8 cellular contexts compared by ENCODE assay signal in the genomic region with DNA sequence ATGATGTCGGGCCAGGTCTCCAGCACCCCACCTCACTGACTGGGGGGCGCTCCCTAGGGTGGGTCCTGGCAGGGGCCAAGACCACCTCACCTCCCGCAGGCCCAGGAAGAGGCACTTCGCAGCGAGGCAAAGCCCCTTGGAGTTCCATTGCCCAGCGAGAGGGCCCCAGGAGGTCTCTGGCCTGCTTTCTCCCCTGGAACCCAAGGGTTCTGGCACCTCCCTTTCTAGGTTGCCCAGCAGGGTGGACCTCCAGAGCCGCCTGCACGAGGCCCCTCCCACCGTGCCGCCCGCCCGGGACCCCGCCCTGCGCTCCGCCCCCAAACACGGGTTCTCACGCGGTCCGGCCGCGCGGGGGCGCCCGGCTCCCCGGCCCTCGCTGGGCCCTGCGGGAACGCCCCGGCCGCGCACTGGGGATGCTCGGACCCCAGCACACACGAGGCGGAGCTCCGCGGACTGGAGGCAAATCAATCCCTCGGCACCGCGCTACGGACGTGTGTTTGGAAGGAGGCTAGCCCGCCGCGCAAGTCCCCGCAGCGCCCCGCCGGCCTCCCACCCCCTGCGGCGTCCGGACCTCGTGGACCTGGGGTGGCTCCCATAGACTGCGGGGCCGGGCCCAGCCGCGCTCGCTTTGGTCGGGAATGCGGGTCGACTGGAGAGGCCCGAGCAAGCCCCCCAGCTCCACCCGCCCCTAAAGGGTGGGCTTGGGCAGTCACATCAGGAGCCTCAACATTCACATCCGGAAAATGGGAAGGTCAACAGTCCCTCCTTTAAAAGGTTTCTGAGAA.
A peak's percentile ranks its signal among the peaks of the same experiment; 100 is the strongest.
DNase-seq lines count a peak whose midpoint lies in the region; ATAC-seq and TF ChIP-seq lines count a peak whose summit lies in the region.

No MANE protein-coding gene starts in this region.

- H3K79me2 ChIP-seq in GM23338 (replicated peaks; ENCODE audit: insufficient read depth), result no peaks in the 10 kb centered on the region
- no peaks in the 10 kb centered on the region for H3K79me2 ChIP-seq in smooth muscle cell (ENCODE audit: low read depth)

- H3K4me1 ChIP-seq in GM23338 (ENCODE audit: insufficient read depth), result peaks cover 18% of the 10 kb centered on the region
- peaks cover 19% of the 10 kb centered on the region for H3K4me1 ChIP-seq in RWPE2 (ENCODE audit: insufficient read depth, poor library complexity, severe bottlenecking)
- H3K4me1 ChIP-seq in ascending aorta, result peaks cover 0 to 7% of the 10 kb centered on the region in 2 donors
- H3K4me1 ChIP-seq in smooth muscle cell (ENCODE audit: low read depth), result peaks cover 15% of the 10 kb centered on the region

- H3K9me2 ChIP-seq in GM23338 (ENCODE audit: insufficient read depth), result no peaks in the 10 kb centered on the region

- peaks cover 24% of the 10 kb centered on the region for H3K27me3 ChIP-seq in AG04450 (ENCODE audit: control insufficient read depth, insufficient read depth, low read length)
- peaks cover 10% of the 10 kb centered on the region for H3K27me3 ChIP-seq in GM23338 (ENCODE audit: insufficient read depth)
- peaks cover 16% of the 10 kb centered on the region for H3K27me3 ChIP-seq in RWPE2 (ENCODE audit: insufficient read depth, poor library complexity, severe bottlenecking)
- peaks cover 4% of the 10 kb centered on the region for H3K27me3 ChIP-seq in ascending aorta
- H3K27me3 ChIP-seq in smooth muscle cell (ENCODE audit: low read depth), result no peaks in the 10 kb centered on the region

- no peaks in the 10 kb centered on the region for H3K36me3 Mint-ChIP-seq in GM23338 (ENCODE audit: low read depth)

- H3K36me3 ChIP-seq in GM23338 (ENCODE audit: insufficient read depth) (no peaks in the 10 kb centered on the region), RWPE2 (ENCODE audit: low read depth) (no peaks in the 10 kb centered on the region), ascending aorta (no peaks in the 10 kb centered on the region), smooth muscle cell (ENCODE audit: low read depth) (no peaks in the 10 kb centered on the region)

- POLR2A ChIA-PET in AG04450 (lab: Yijun Ruan, JAX), result no interaction called here

- H3K9ac ChIP-seq in smooth muscle cell (ENCODE audit: low read depth), result no peak overlapping the region

- intact Hi-C loops in ascending aorta (cut with DNase I), result no loop called here

- no peak overlapping the region; the same call in 1 of the 2 replicates for H3K27ac Mint-ChIP-seq in GM23338

- H3F3A ChIP-seq in GM23338 (replicated peaks; ENCODE audit: low read depth), result 0 out of 2 replicates have a peak, but pooled peaks cover 5% of the 10 kb centered on the region
- H3F3A ChIP-seq in smooth muscle cell (ENCODE audit: low read depth), result peaks cover 8% of the 10 kb centered on the region

- peak overlapping the region; percentile 94 for H2AFZ ChIP-seq in GM23338
- H2AFZ ChIP-seq in smooth muscle cell (ENCODE audit: low read depth), result no peak overlapping the region

- no peaks in the 10 kb centered on the region; the same call in 2 of the 3 replicates for H3K9me3 Mint-ChIP-seq in GM23338

- H3K4me1 Mint-ChIP-seq in GM23338, result peaks cover 30% of the 10 kb centered on the region

- H3K4me2 ChIP-seq in GM23338, result peak overlapping the region; percentile 77
- H3K4me2 ChIP-seq in smooth muscle cell, result peak overlapping the region; percentile 51

- DNase-seq in AG04450 (ENCODE audit: low read depth, low spot score), result no peak
- peak; percentile 87 for DNase-seq in GM23338 (ENCODE audit: low spot score)
- no peak for DNase-seq in RWPE2 (ENCODE audit: low spot score)
- no peak for DNase-seq in ascending aorta (ENCODE audit: low spot score in 2 of 2)
- DNase-seq in hepatic stellate cell (ENCODE audit: low spot score), result peak; percentile 77
- peak; percentile 12 for DNase-seq in smooth muscle cell (lab: John Stamatoyannopoulos, UW; ENCODE audit: unreplicated experiment)

- ATAC-seq in GM23338 (peak; percentile 80), RWPE2 (ENCODE audit: low read depth) (peak; percentile 34), GM19324 (IDR thresholded peaks at IDR 0.05; ENCODE audit: low FRiP score, unreplicated experiment) (no peak), HG03045 (IDR thresholded peaks at IDR 0.05; ENCODE audit: unreplicated experiment) (no peak)

- H4K20me1 ChIP-seq in GM23338 (replicated peaks; ENCODE audit: insufficient read depth) (no peaks in the 10 kb centered on the region), smooth muscle cell (ENCODE audit: low read depth) (no peaks in the 10 kb centered on the region)

- WGBS in smooth muscle cell (ENCODE audit: low lambda C conversion rate), result 22% methylated on average over 44 of the region's 63 CpGs

- H3K27ac ChIP-seq in AG04450 (ENCODE audit: low read depth, low read length) (no peak overlapping the region), GM23338 (ENCODE audit: low read depth) (no peak overlapping the region), RWPE2 (ENCODE audit: poor library complexity, severe bottlenecking) (peak overlapping the region; percentile 32), ascending aorta (no peak overlapping the region), smooth muscle cell (ENCODE audit: low read depth) (no peak overlapping the region)

- H3K4me3 ChIP-seq in AG04450 (ENCODE audit: low read depth, low read length) (peak overlapping the region; percentile 39; the same call in 1 of the 2 replicates), GM23338 (peak overlapping the region; percentile 49), RWPE2 (ENCODE audit: severe bottlenecking) (no peak overlapping the region), ascending aorta (peak overlapping the region; percentile 2 to 23), smooth muscle cell (no peak overlapping the region)

- H3K9me3 ChIP-seq in AG04450 (ENCODE audit: control insufficient read depth, insufficient read depth, low read length) (no peaks in the 10 kb centered on the region), RWPE2 (ENCODE audit: severe bottlenecking) (no peaks in the 10 kb centered on the region), ascending aorta (no peaks in the 10 kb centered on the region), smooth muscle cell (replicated peaks; ENCODE audit: low read depth) (no peaks in the 10 kb centered on the region)

- H3K4me3 Mint-ChIP-seq in GM23338, result peak overlapping the region; percentile 56

- H3K27me3 Mint-ChIP-seq in GM23338 (ENCODE audit: insufficient read depth, low read depth, poor library complexity), result peaks cover 19% of the 10 kb centered on the region

- CTCF ChIA-PET in AG04450 (lab: Charles Lee), result interaction anchor here (0.5 to 5.7 kb wide), 4 partner anchors 10 to 67 kb away, joined by 3 to 59 read pairs (median 7); no protein-coding TSS in a partner anchor

- TF ChIP-seq CTCF in AG04450 (IDR thresholded peaks at IDR 0.05; ENCODE audit: low read depth, low read length), result peak; percentile 32
- peak; percentile 58 to 72 for TF ChIP-seq CTCF in GM23338 (conservative IDR thresholded peaks at IDR 0.05; ENCODE audit: low read depth in 2 of 2)
- TF ChIP-seq CTCF in RWPE2 (IDR thresholded peaks at IDR 0.05; ENCODE audit: poor library complexity, severe bottlenecking), result peak; percentile 71
- peak in 2 of 3 experiments; percentile 22 to 30 for TF ChIP-seq CTCF in ascending aorta (IDR thresholded peaks at IDR 0.05)
- TF ChIP-seq CTCF in smooth muscle cell (IDR thresholded peaks at IDR 0.05; ENCODE audit: borderline replicate concordance, insufficient read depth, poor library complexity, severe bottlenecking), result peak; percentile 52

TF ChIP-seq in GM23338, 12 proteins besides CTCF, POLR2A, EP300 and RAD21:
- TF ChIP-seq, protein P1, sequence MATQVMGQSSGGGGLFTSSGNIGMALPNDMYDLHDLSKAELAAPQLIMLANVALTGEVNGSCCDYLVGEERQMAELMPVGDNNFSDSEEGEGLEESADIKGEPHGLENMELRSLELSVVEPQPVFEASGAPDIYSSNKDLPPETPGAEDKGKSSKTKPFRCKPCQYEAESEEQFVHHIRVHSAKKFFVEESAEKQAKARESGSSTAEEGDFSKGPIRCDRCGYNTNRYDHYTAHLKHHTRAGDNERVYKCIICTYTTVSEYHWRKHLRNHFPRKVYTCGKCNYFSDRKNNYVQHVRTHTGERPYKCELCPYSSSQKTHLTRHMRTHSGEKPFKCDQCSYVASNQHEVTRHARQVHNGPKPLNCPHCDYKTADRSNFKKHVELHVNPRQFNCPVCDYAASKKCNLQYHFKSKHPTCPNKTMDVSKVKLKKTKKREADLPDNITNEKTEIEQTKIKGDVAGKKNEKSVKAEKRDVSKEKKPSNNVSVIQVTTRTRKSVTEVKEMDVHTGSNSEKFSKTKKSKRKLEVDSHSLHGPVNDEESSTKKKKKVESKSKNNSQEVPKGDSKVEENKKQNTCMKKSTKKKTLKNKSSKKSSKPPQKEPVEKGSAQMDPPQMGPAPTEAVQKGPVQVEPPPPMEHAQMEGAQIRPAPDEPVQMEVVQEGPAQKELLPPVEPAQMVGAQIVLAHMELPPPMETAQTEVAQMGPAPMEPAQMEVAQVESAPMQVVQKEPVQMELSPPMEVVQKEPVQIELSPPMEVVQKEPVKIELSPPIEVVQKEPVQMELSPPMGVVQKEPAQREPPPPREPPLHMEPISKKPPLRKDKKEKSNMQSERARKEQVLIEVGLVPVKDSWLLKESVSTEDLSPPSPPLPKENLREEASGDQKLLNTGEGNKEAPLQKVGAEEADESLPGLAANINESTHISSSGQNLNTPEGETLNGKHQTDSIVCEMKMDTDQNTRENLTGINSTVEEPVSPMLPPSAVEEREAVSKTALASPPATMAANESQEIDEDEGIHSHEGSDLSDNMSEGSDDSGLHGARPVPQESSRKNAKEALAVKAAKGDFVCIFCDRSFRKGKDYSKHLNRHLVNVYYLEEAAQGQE (IDR thresholded peaks at IDR 0.05; ENCODE audit: unreplicated experiment), result no peak
- TF ChIP-seq EZH2 (IDR thresholded peaks at IDR 0.05; ENCODE audit: low read depth, unreplicated experiment), result no peak
- TF ChIP-seq ZNF114 (CRISPR knock-in tag; IDR thresholded peaks at IDR 0.05), result no peak
- no peak for TF ChIP-seq JUNB (IDR thresholded peaks at IDR 0.05; ENCODE audit: unreplicated experiment)
- TF ChIP-seq POLR2AphosphoS5 (IDR thresholded peaks at IDR 0.05; ENCODE audit: low read depth), result peak; percentile 31; the same call in 1 of the 2 replicates
- peak; percentile 53; the same call in 1 of the 2 replicates for TF ChIP-seq CREB1 (CRISPR knock-in tag; IDR thresholded peaks at IDR 0.05; ENCODE audit: low read depth)
- TF ChIP-seq EZH2phosphoT487 (IDR thresholded peaks at IDR 0.05; ENCODE audit: unreplicated experiment), result no peak

Comparison
In these comparisons a context has a peak if more than half of its experiments do, and no peak if none do; other contexts are left out.
1. DNase-seq: peak in GM23338 (single experiment), hepatic stellate cell (single experiment) and smooth muscle cell (single experiment); none in AG04450 (single experiment), RWPE2 (single experiment) and ascending aorta (0 of 2).
2. H3K4me3 ChIP-seq: peak in AG04450 (single experiment), GM23338 (single experiment) and ascending aorta (2 of 2); none in RWPE2 (single experiment) and smooth muscle cell (single experiment).
3. ATAC-seq: peak in GM23338 (single experiment) and RWPE2 (single experiment); none in GM19324 (single experiment) and HG03045 (single experiment).
4. Peak in every context shown above with its lines, with median percentiles within 50 percentile points of each other: CTCF ChIP-seq.